In the genomic region with DNA sequence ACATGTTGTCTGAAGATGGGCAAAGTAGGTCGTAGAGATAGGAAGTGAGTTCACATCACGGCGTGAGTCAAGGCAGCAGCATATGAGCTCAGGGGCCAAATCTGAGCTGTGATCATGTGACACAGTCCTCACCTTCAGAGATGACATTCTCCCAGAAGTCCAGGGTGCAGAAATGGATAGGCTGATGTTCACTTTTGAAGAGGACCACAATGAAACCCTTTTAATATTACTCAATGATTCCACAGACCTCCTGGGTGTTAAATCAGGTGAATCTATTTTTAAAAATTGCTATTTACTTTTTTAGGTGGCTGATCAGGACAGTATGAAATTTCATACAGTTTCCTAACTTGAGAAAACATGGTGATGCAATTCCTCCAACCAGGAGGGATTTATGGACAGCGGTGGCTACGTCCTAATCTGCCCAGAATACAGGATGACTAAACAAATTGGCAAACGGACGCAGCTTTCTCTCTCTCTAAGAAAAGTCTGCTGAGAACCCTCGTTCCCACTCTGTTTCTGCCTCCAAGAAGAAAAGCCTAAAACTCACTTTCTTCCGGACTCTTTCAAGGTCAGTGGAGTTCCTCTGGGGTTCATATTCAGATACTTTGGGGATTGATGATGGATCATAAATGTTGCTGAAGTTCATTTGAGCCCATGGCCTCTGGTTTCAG, we compare ENCODE assay signal across 9 cellular contexts. TPM values are rescaled to one million over a fixed set of nuclear protein-coding genes. Genes with fewer than 3 reads are reported as not detected.
DNase-seq lines count a peak whose midpoint lies in the region; ATAC-seq and TF ChIP-seq lines count a peak whose summit lies in the region.
"Had no signal": no experiment of that assay in that cellular context is flagged by ENCODE, and none has a peak within 500 bp of the region (broad histone marks: within the 10 kb centered on the region; RNA-seq: fewer than 3 reads in every experiment).

No MANE protein-coding gene starts in this region.

- no peak overlapping the region for H2BK15ac ChIP-seq in mesenchymal stem cell (ENCODE audit: low read depth, poor library complexity, severe bottlenecking)
- no peak overlapping the region for H2BK15ac ChIP-seq in mesendoderm (replicated peaks; ENCODE audit: low read depth)

- H3K9ac ChIP-seq in mesenchymal stem cell (ENCODE audit: low read length) (peak overlapping the region; percentile 83), mesendoderm (ENCODE audit: low read length) (no peak overlapping the region)

- H2BK5ac ChIP-seq in mesenchymal stem cell (ENCODE audit: low read depth, low read length, poor library complexity, severe bottlenecking) (no peak overlapping the region), mesendoderm (ENCODE audit: low read length) (no peak overlapping the region)

- H2BK120ac ChIP-seq in mesenchymal stem cell (ENCODE audit: low read depth, low read length) (no peak overlapping the region), mesendoderm (ENCODE audit: low read depth, low read length) (no peak overlapping the region)

- no peak overlapping the region for H3K56ac ChIP-seq in mesendoderm (ENCODE audit: low read length)

- no peak overlapping the region for H2AFZ ChIP-seq in mesenchymal stem cell (ENCODE audit: low read depth, low read length)

- peaks cover 1% of the 10 kb centered on the region for H3K4me1 ChIP-seq in mesenchymal stem cell (ENCODE audit: control insufficient read depth, insufficient read depth, low read depth, low read length)
- H3K4me1 ChIP-seq in mesendoderm (ENCODE audit: control insufficient read depth, low read depth, low read length): no peaks in the 10 kb centered on the region

- H2AK5ac ChIP-seq in mesenchymal stem cell (ENCODE audit: low read length, severe bottlenecking): no peak overlapping the region
- no peak overlapping the region for H2AK5ac ChIP-seq in mesendoderm (ENCODE audit: low read length)

- H3K18ac ChIP-seq in mesenchymal stem cell (ENCODE audit: low read depth in 1 of 2, low read length in 2 of 2) (no peak overlapping the region), mesendoderm (ENCODE audit: low read length) (no peak overlapping the region)

- H3K36me3 ChIP-seq in MG63 (no peaks in the 10 kb centered on the region), brain microvascular endothelial cell (replicated peaks) (no peaks in the 10 kb centered on the region), mesenchymal stem cell (ENCODE audit: control insufficient read depth in 1 of 2, insufficient read depth in 2 of 2, low read depth in 1 of 2, low read length in 2 of 2) (no peaks in the 10 kb centered on the region), mesendoderm (ENCODE audit: control insufficient read depth, insufficient read depth, low read length) (no peaks in the 10 kb centered on the region)

- H3K4me3 ChIP-seq in MG63 (no peak overlapping the region), brain microvascular endothelial cell (ENCODE audit: low read depth, low read length) (peak overlapping the region; percentile 42), mesenchymal stem cell (ENCODE audit: insufficient read depth in 1 of 2, low read depth in 1 of 2, low read length in 2 of 2) (no peak overlapping the region), mesendoderm (ENCODE audit: low read length) (no peak overlapping the region)

- H4K91ac ChIP-seq in mesenchymal stem cell (ENCODE audit: low read length): no peak overlapping the region

- no peak overlapping the region for H3K4ac ChIP-seq in mesenchymal stem cell (ENCODE audit: low read depth in 1 of 2, low read length in 2 of 2)
- H3K4ac ChIP-seq in mesendoderm (ENCODE audit: low read depth, low read length): no peak overlapping the region

- H3K79me2 ChIP-seq in mesendoderm (ENCODE audit: control insufficient read depth, insufficient read depth, low read length): no peaks in the 10 kb centered on the region

- no peak for ATAC-seq in HG03095 (IDR thresholded peaks at IDR 0.05; ENCODE audit: unreplicated experiment)
- no peak for ATAC-seq in GM19452 (IDR thresholded peaks at IDR 0.05; ENCODE audit: unreplicated experiment)
- no peak for ATAC-seq in GM19467 (IDR thresholded peaks at IDR 0.05; ENCODE audit: unreplicated experiment)

- H2BK12ac ChIP-seq in mesenchymal stem cell (ENCODE audit: low read length in 2 of 2): no peak overlapping the region

- H3K9me3 ChIP-seq in MG63: no peaks in the 10 kb centered on the region
- H3K9me3 ChIP-seq in mesenchymal stem cell (ENCODE audit: control insufficient read depth, low read length): no peaks in the 10 kb centered on the region

- H3K4me2 ChIP-seq in mesenchymal stem cell (ENCODE audit: low read length, poor library complexity, severe bottlenecking) (no peak overlapping the region), mesendoderm (ENCODE audit: low read length) (no peak overlapping the region)

- in situ Hi-C loops in brain microvascular endothelial cell (cut with HindIII; ENCODE audit: low pct_ligation_motif_present, low sequenced_read_pairs): no loop called here

- no peak overlapping the region for H4K5ac ChIP-seq in mesendoderm (ENCODE audit: low read length)

- TF ChIP-seq CTCF in AG09319 (IDR thresholded peaks at IDR 0.05; ENCODE audit: low read depth, low read length) (no peak), brain microvascular endothelial cell (IDR thresholded peaks at IDR 0.05; ENCODE audit: low read depth, low read length, missing control alignments) (no peak)

- DNase-seq in AG09319 (ENCODE audit: extremely low read depth, low read depth): peak; percentile 68
- peak; percentile 79 for DNase-seq in MG63
- peak; percentile 89 for DNase-seq in brain microvascular endothelial cell
- DNase-seq in mesenchymal stem cell: peak; percentile 86
- no peak for DNase-seq in mesendoderm
- DNase-seq: NCI-H2107 had no signal

- H4K8ac ChIP-seq in mesenchymal stem cell (ENCODE audit: low read length) (no peak overlapping the region), mesendoderm (ENCODE audit: low read depth, low read length) (no peak overlapping the region)

- H3K23ac ChIP-seq in mesenchymal stem cell (ENCODE audit: low read length in 2 of 2) (no peak overlapping the region), mesendoderm (ENCODE audit: low read length) (no peak overlapping the region)

- H3K27me3 ChIP-seq in MG63 (no peaks in the 10 kb centered on the region), brain microvascular endothelial cell (replicated peaks) (no peaks in the 10 kb centered on the region), mesenchymal stem cell (ENCODE audit: control insufficient read depth in 1 of 2, insufficient read depth in 1 of 2, low read length in 2 of 2) (no peaks in the 10 kb centered on the region), mesendoderm (ENCODE audit: insufficient read depth, low read length, poor library complexity) (no peaks in the 10 kb centered on the region)

- peak overlapping the region; percentile 78 for H3K27ac ChIP-seq in brain microvascular endothelial cell
- H3K27ac ChIP-seq in mesenchymal stem cell (ENCODE audit: low read length, poor library complexity, severe bottlenecking): no peak overlapping the region
- H3K27ac ChIP-seq in mesendoderm (ENCODE audit: low read depth, low read length): no peak overlapping the region

- no peak overlapping the region for H3K14ac ChIP-seq in mesenchymal stem cell (ENCODE audit: low read length in 2 of 2)

- WGBS in mesenchymal stem cell: 61% methylated on average over 9 of the region's 9 CpGs
- WGBS in mesendoderm (ENCODE audit: extremely low coverage, insufficient coverage, low lambda C conversion rate): no CpG with 5 or more reads among the region's 9 CpGs

- H3K79me1 ChIP-seq in mesenchymal stem cell (replicated peaks; ENCODE audit: low read length, poor library complexity, severe bottlenecking) (peaks cover 2% of the 10 kb centered on the region), mesendoderm (ENCODE audit: low read length) (no peaks in the 10 kb centered on the region)

RNA-seq across cellular contexts. Expression of a gene that starts 34.4 kb away (rescaled TPM):
- 0.36 and 5.4 TPM in 2 replicates for total RNA-seq in MG63 (2014; rRNA removed; shearing (Covaris generic); ENCODE audit: low replicate concordance)
- 10.6 TPM for polyA plus RNA-seq in mesenchymal stem cell (2013, experiment 1 of 2)
- polyA plus RNA-seq in mesenchymal stem cell (2013, experiment 2 of 2): 10.8 TPM
- polyA plus RNA-seq in mesendoderm (2013, experiment 1 of 2): 5.9 TPM
- 5.5 TPM for polyA plus RNA-seq in mesendoderm (2013, experiment 2 of 2)
